In genomic region chr6:34736838-34737237, GRCh38 we compare ENCODE assay signal across 1 cellular context.
TF ChIP-seq lines count a peak whose summit lies in the region.

No MANE protein-coding gene starts in this region.

TF ChIP-seq in GM12878, 131 proteins besides CTCF, POLR2A, EP300 and RAD21:
- TF ChIP-seq CHD2 (IDR thresholded peaks at IDR 0.05; ENCODE audit: borderline replicate concordance, low read depth, low read length) (no peak), SRF (IDR thresholded peaks at IDR 0.05; ENCODE audit: low read depth in 2 of 2, low read length in 2 of 2) (no peak), YBX1 (IDR thresholded peaks at IDR 0.05) (no peak), CHD4 (IDR thresholded peaks at IDR 0.05) (no peak), GATAD2B (conservative IDR thresholded peaks at IDR 0.05; ENCODE audit: low read depth) (no peak), RBBP5 (conservative IDR thresholded peaks at IDR 0.05) (no peak), MAX (IDR thresholded peaks at IDR 0.05; ENCODE audit: low read depth, low read length) (no peak), PAX5 (IDR thresholded peaks at IDR 0.05; ENCODE audit: borderline replicate concordance, low read depth, low read length) (no peak), SUZ12 (IDR thresholded peaks at IDR 0.05; ENCODE audit: unreplicated experiment) (no peak), TCF7 (IDR thresholded peaks at IDR 0.05; ENCODE audit: borderline replicate concordance) (no peak)
- TF ChIP-seq, protein P1, sequence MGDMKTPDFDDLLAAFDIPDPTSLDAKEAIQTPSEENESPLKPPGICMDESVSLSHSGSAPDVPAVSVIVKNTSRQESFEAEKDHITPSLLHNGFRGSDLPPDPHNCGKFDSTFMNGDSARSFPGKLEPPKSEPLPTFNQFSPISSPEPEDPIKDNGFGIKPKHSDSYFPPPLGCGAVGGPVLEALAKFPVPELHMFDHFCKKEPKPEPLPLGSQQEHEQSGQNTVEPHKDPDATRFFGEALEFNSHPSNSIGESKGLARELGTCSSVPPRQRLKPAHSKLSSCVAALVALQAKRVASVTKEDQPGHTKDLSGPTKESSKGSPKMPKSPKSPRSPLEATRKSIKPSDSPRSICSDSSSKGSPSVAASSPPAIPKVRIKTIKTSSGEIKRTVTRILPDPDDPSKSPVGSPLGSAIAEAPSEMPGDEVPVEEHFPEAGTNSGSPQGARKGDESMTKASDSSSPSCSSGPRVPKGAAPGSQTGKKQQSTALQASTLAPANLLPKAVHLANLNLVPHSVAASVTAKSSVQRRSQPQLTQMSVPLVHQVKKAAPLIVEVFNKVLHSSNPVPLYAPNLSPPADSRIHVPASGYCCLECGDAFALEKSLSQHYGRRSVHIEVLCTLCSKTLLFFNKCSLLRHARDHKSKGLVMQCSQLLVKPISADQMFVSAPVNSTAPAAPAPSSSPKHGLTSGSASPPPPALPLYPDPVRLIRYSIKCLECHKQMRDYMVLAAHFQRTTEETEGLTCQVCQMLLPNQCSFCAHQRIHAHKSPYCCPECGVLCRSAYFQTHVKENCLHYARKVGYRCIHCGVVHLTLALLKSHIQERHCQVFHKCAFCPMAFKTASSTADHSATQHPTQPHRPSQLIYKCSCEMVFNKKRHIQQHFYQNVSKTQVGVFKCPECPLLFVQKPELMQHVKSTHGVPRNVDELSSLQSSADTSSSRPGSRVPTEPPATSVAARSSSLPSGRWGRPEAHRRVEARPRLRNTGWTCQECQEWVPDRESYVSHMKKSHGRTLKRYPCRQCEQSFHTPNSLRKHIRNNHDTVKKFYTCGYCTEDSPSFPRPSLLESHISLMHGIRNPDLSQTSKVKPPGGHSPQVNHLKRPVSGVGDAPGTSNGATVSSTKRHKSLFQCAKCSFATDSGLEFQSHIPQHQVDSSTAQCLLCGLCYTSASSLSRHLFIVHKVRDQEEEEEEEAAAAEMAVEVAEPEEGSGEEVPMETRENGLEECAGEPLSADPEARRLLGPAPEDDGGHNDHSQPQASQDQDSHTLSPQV (IDR thresholded peaks at IDR 0.05): no peak
